In the genomic region with DNA sequence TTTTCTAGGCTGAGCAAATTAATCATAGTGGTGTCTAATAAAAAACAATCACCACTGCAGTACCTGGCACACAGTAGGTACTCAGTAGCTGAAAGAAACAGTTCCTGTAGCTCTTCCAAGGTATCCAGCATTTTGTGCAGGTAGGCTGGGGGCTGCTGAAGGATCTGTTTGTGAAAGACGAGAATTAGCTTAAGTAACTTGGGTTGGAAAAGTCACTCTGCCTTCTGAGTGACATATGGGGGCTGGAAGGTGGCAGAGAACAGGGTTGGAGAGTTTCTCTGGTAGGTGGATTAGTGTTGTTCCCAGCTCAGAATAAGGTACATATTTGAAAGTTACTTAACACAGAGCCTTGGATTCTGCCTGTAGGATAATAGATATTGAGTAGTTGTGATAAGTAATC, we compare ENCODE assay signal across 9 cellular contexts.
DNase-seq lines count a peak whose midpoint lies in the region; ATAC-seq, FAIRE-seq and TF ChIP-seq lines count a peak whose summit lies in the region.
"Had no signal": no experiment of that assay in that cellular context is flagged by ENCODE, and none has a peak within 500 bp of the region (broad histone marks: within the 10 kb centered on the region; RNA-seq: fewer than 3 reads in every experiment).

No MANE protein-coding gene starts in this region.

- H4K20me1 ChIP-seq in endothelial cell of umbilical vein (replicated peaks; ENCODE audit: control insufficient read depth, extremely low read depth, insufficient read depth, low read length): no peaks in the 10 kb centered on the region

- no peak for ATAC-seq in GM18519 (IDR thresholded peaks at IDR 0.05; ENCODE audit: low FRiP score, unreplicated experiment)

- no peak overlapping the region for H3K9ac ChIP-seq in endothelial cell of umbilical vein (replicated peaks; ENCODE audit: extremely low read depth, insufficient read depth, low read length)

- H2AFZ ChIP-seq in endothelial cell of umbilical vein (ENCODE audit: low read depth, low read length): no peak overlapping the region

- peaks cover 57% of the 10 kb centered on the region for H3K4me1 ChIP-seq in endothelial cell of umbilical vein (ENCODE audit: control insufficient read depth, extremely low read depth, insufficient read depth, low read length)

- DNase-seq in GM12865 (ENCODE audit: low read depth) (no peak), NCI-H82 (lab: John Stamatoyannopoulos, UW) (peak; percentile 74), endothelial cell of umbilical vein (ENCODE audit: low read depth, low spot score) (no peak), putamen (ENCODE audit: low spot score) (peak; percentile 77), kidney tubule cell (ENCODE audit: low spot score) (no peak), SHP77 (lab: John Stamatoyannopoulos, UW) (no peak)
- DNase-seq: NCI-H446 treated with DMSO at 0.1 percent for 48 hours, SHP77 treated with DMSO at 0.1 percent for 48 hours had no signal

- TF ChIP-seq POLR2A in endothelial cell of umbilical vein (IDR thresholded peaks at IDR 0.05; ENCODE audit: low read depth, low read length): no peak

- peak overlapping the region; percentile 35 for H3K4me2 ChIP-seq in endothelial cell of umbilical vein (ENCODE audit: insufficient read depth, low read length)

- intact Hi-C loops in endothelial cell of umbilical vein (cut with micrococcal nuclease): loop anchor here (5.0 kb wide), 1 partner anchor 216 kb away; no protein-coding TSS in a partner anchor

- TF ChIP-seq CTCF in GM12865 (IDR thresholded peaks at IDR 0.05; ENCODE audit: insufficient read depth, low read depth, low read length, missing control alignments) (no peak), endothelial cell of umbilical vein (IDR thresholded peaks at IDR 0.05; ENCODE audit: extremely low read depth in 1 of 2, insufficient read depth in 1 of 2, low read depth in 1 of 2, low read length in 2 of 2) (no peak)

- H3K9me3 ChIP-seq in endothelial cell of umbilical vein (replicated peaks; ENCODE audit: control insufficient read depth, insufficient read depth, low read length): no peaks in the 10 kb centered on the region

- POLR2A ChIA-PET in endothelial cell of umbilical vein (lab: Charles Lee): no interaction called here

- H3K79me2 ChIP-seq in endothelial cell of umbilical vein (ENCODE audit: control insufficient read depth, insufficient read depth, low read length): peaks cover 51% of the 10 kb centered on the region

- H3K27ac ChIP-seq in endothelial cell of umbilical vein (ENCODE audit: insufficient read depth, low read depth, low read length): no peak overlapping the region

- FAIRE-seq in endothelial cell of umbilical vein (lab: Jason Lieb, UNC): no peak

- BruUV-seq in endothelial cell of umbilical vein (replicated peaks; lab: Mats Ljungman, UMichigan): no TSS peak

- H3K36me3 ChIP-seq in endothelial cell of umbilical vein (ENCODE audit: control insufficient read depth in 2 of 2, extremely low read depth in 1 of 2, insufficient read depth in 2 of 2, low read length in 2 of 2): no peaks in the 10 kb centered on the region

- dilution Hi-C loops in endothelial cell of umbilical vein (cut with MboI; ENCODE audit: extremely low pct_ligation_motif_present, low sequenced_read_pairs): no loop called here

- no peaks in the 10 kb centered on the region for H3K9me1 ChIP-seq in endothelial cell of umbilical vein (replicated peaks; ENCODE audit: control insufficient read depth, extremely low read depth, insufficient read depth, low read length)

- CTCF ChIA-PET in endothelial cell of umbilical vein (lab: Charles Lee): interaction anchor here (1.8 kb wide), 1 partner anchor 71 kb away, joined by 4 read pairs; no protein-coding TSS in a partner anchor

- no peaks in the 10 kb centered on the region for H3K27me3 ChIP-seq in endothelial cell of umbilical vein (ENCODE audit: control insufficient read depth in 2 of 2, insufficient read depth in 2 of 2, low read length in 2 of 2)

- H3K4me3 ChIP-seq in GM12865 (ENCODE audit: low read depth, low read length): peak overlapping the region; percentile 62
- no peak overlapping the region for H3K4me3 ChIP-seq in endothelial cell of umbilical vein (replicated peaks in 1 of 3; ENCODE audit: insufficient read depth in 1 of 3, low read depth in 1 of 3, low read length in 3 of 3)

TF ChIP-seq in endothelial cell of umbilical vein, 7 proteins besides CTCF, POLR2A, EP300 and RAD21:
- no peak for TF ChIP-seq GATA2 (IDR thresholded peaks at IDR 0.05; ENCODE audit: insufficient read depth, insufficient read length, low read depth, low read length)

Comparison
In these comparisons a context has a peak if more than half of its experiments do, and no peak if none do; other contexts are left out.
1. DNase-seq: peak in NCI-H82 (single experiment) and putamen (single experiment); none in GM12865 (single experiment), endothelial cell of umbilical vein (single experiment), kidney tubule cell (single experiment) and SHP77 (0 of 2).